ENCODE assay signal across 15 cellular contexts in the genomic region with DNA sequence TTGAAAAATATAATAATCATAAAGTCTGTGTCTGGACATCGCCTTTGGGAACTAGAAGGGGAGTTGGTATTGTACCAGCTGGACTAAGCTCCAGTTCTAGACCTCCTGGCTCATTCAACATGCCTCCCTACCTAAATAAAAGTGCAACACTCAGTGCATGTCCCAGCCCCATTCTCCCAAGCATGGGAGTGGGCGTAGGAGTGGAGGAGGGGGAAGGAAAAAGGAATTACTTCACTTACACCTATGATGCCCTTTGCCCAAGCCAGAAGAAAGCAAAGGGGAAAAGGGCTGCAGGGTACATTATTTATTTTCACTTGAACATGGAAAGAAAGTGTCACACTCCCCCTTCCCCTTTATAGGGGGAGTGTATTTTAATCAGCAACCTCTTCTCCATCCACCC. TPM values are rescaled to one million over a fixed set of nuclear protein-coding genes. Genes with fewer than 3 reads are reported as not detected.
DNase-seq lines count a peak whose midpoint lies in the region; ATAC-seq lines count a peak whose summit lies in the region.
"Had no signal": no experiment of that assay in that cellular context is flagged by ENCODE, and none has a peak within 500 bp of the region (broad histone marks: within the 10 kb centered on the region; RNA-seq: fewer than 3 reads in every experiment).

No MANE protein-coding gene starts in this region.

- no peaks in the 10 kb centered on the region for H3K9me3 ChIP-seq in T-helper 17 cell (ENCODE audit: control insufficient read depth, low read length, poor library complexity, severe bottlenecking)

- CTCF ChIA-PET in activated naive CD4-positive, alpha-beta T cell treated with anti-CD3 and anti-CD28 coated beads for 36 hours (lab: Charles Lee) = interaction anchor here (1.3 to 2.1 kb wide), 2 partner anchors 12 to 18 kb away, joined by 4 to 11 read pairs; partner anchors contain the start of gene DEDD

- peak overlapping the region; percentile 97 for H3K27ac ChIP-seq in epithelial cell of prostate

- peaks cover 47% of the 10 kb centered on the region for H3K36me3 Mint-ChIP-seq in activated naive CD4-positive, alpha-beta T cell treated with anti-CD3 and anti-CD28 coated beads for 36 hours (ENCODE audit: low read depth)
- H3K36me3 Mint-ChIP-seq in T-helper 17 cell (ENCODE audit: low read depth) = peaks cover 4% of the 10 kb centered on the region
- H3K36me3 Mint-ChIP-seq in stimulated activated memory B cell treated with anti-CD40 and anti-IgM and Interleukin-4, amounts not matched to agents 10 μg/mL and 1 μg/mL and 100 μg/mL, for 72 hours = peaks cover 54% of the 10 kb centered on the region

- H3K4me1 Mint-ChIP-seq in activated naive CD4-positive, alpha-beta T cell treated with anti-CD3 and anti-CD28 coated beads for 36 hours (ENCODE audit: low read depth) = peaks cover 47% of the 10 kb centered on the region
- H3K4me1 Mint-ChIP-seq in T-helper 17 cell = peaks cover 35% of the 10 kb centered on the region
- peaks cover 60% of the 10 kb centered on the region for H3K4me1 Mint-ChIP-seq in stimulated activated memory B cell treated with anti-CD40 and anti-IgM and Interleukin-4, amounts not matched to agents 10 μg/mL and 1 μg/mL and 100 μg/mL, for 72 hours

- H3K27ac Mint-ChIP-seq in activated naive CD4-positive, alpha-beta T cell treated with anti-CD3 and anti-CD28 coated beads for 36 hours = peak overlapping the region; percentile 88
- peak overlapping the region; percentile 24 for H3K27ac Mint-ChIP-seq in T-helper 17 cell
- peak overlapping the region; percentile 83 for H3K27ac Mint-ChIP-seq in stimulated activated memory B cell treated with anti-CD40 and anti-IgM and Interleukin-4, amounts not matched to agents 10 μg/mL and 1 μg/mL and 100 μg/mL, for 72 hours

- ATAC-seq in T-helper 17 cell (no peak), GM19463 (IDR thresholded peaks at IDR 0.05; ENCODE audit: unreplicated experiment) (no peak)
- no peak for ATAC-seq in stimulated activated memory B cell treated with anti-CD40 and anti-IgM and Interleukin-4, amounts not matched to agents 10 μg/mL and 1 μg/mL and 100 μg/mL, for 72 hours

- H3K9me3 Mint-ChIP-seq in activated naive CD4-positive, alpha-beta T cell treated with anti-CD3 and anti-CD28 coated beads for 36 hours = no peaks in the 10 kb centered on the region
- no peaks in the 10 kb centered on the region for H3K9me3 Mint-ChIP-seq in stimulated activated memory B cell treated with anti-CD40 and anti-IgM and Interleukin-4, amounts not matched to agents 10 μg/mL and 1 μg/mL and 100 μg/mL, for 72 hours
- H3K9me3 Mint-ChIP-seq: brain, mesothelial cell of epicardium had no signal

- H3K27me3 Mint-ChIP-seq in activated naive CD4-positive, alpha-beta T cell treated with anti-CD3 and anti-CD28 coated beads for 36 hours (ENCODE audit: low read depth) = no peaks in the 10 kb centered on the region
- H3K27me3 Mint-ChIP-seq in T-helper 17 cell = no peaks in the 10 kb centered on the region
- no peaks in the 10 kb centered on the region for H3K27me3 Mint-ChIP-seq in stimulated activated memory B cell treated with anti-CD40 and anti-IgM and Interleukin-4, amounts not matched to agents 10 μg/mL and 1 μg/mL and 100 μg/mL, for 72 hours

- no peak for DNase-seq in activated naive CD4-positive, alpha-beta T cell treated with anti-CD3 and anti-CD28 coated beads for 36 hours
- no peak for DNase-seq in activated naive CD4-positive, alpha-beta T cell treated with anti-CD3 and anti-CD28 coated beads, Interleukin-2, amount 50 U/mL, for 16 hours
- no peak for DNase-seq in T-helper 17 cell
- no peak for DNase-seq in epithelial cell of prostate (ENCODE audit: low read depth, low spot score)
- no peak for DNase-seq in NCI-H2196 (lab: John Stamatoyannopoulos, UW; ENCODE audit: unreplicated experiment)
- DNase-seq in NCI-H187 treated with DMSO at 0.1 percent for 48 hours (lab: John Stamatoyannopoulos, UW) = no peak
- DNase-seq: ACHN, dermis blood vessel endothelial cell, foreskin melanocyte, NCI-H1930, NCI-H510A had no signal

- intact Hi-C loops in activated naive CD4-positive, alpha-beta T cell treated with anti-CD3 and anti-CD28 coated beads for 36 hours (cut with micrococcal nuclease) = no loop called here

- H3K4me3 Mint-ChIP-seq in activated naive CD4-positive, alpha-beta T cell treated with anti-CD3 and anti-CD28 coated beads for 36 hours = no peak overlapping the region
- H3K4me3 Mint-ChIP-seq in T-helper 17 cell = no peak overlapping the region
- H3K4me3 Mint-ChIP-seq in stimulated activated memory B cell treated with anti-CD40 and anti-IgM and Interleukin-4, amounts not matched to agents 10 μg/mL and 1 μg/mL and 100 μg/mL, for 72 hours = peak overlapping the region; percentile 29
- H3K4me3 Mint-ChIP-seq: mesothelial cell of epicardium had no signal

RNA-seq across cellular contexts. Expression of gene NIT1, which starts 3.1 kb away (rescaled TPM):
- 10 to 100 TPM; 59.1 to 63.1 TPM for total RNA-seq in activated naive CD4-positive, alpha-beta T cell treated with anti-CD3 and anti-CD28 coated beads for 36 hours
- total RNA-seq in T-helper 17 cell = 10 to 100 TPM; 16.0 to 19.3 TPM

RNA-seq across cellular contexts. Expression of gene PFDN2, which starts 3.2 kb away (rescaled TPM):
- 100 to 1,000 TPM; 179 to 183 TPM for total RNA-seq in activated naive CD4-positive, alpha-beta T cell treated with anti-CD3 and anti-CD28 coated beads for 36 hours
- total RNA-seq in T-helper 17 cell = 10 to 100 TPM; 34.5 to 37.1 TPM

RNA-seq across cellular contexts. Expression of gene DEDD, which starts 11.4 kb away (rescaled TPM):
- 10 to 100 TPM; 29.7 to 34.0 TPM for total RNA-seq in activated naive CD4-positive, alpha-beta T cell treated with anti-CD3 and anti-CD28 coated beads for 36 hours
- 10 to 100 TPM; 32.9 to 40.0 TPM for total RNA-seq in T-helper 17 cell

RNA-seq across cellular contexts. Expression of gene KLHDC9, which starts 22.9 kb away (rescaled TPM):
- under 1 TPM; 0.33 to 0.57 TPM for total RNA-seq in activated naive CD4-positive, alpha-beta T cell treated with anti-CD3 and anti-CD28 coated beads for 36 hours
- total RNA-seq in T-helper 17 cell = under 1 TPM in 1 of 2 donors, not detected in 1; 0.57 TPM

RNA-seq across cellular contexts. Expression of gene NECTIN4, which starts 31.7 kb away (rescaled TPM):
- not detected for total RNA-seq in activated naive CD4-positive, alpha-beta T cell treated with anti-CD3 and anti-CD28 coated beads for 36 hours
- not detected for total RNA-seq in T-helper 17 cell

Comparison
In these comparisons a context has a peak if more than half of its experiments do, and no peak if none do; other contexts are left out.
1. H3K27ac Mint-ChIP-seq: peak in every context shown above with its lines; median percentile 88 in activated naive CD4-positive, alpha-beta T cell treated with anti-CD3 and anti-CD28 coated beads for 36 hours; 83 in stimulated activated memory B cell treated with anti-CD40 and anti-IgM and Interleukin-4, amounts not matched to agents 10 μg/mL and 1 μg/mL and 100 μg/mL, for 72 hours; 24 in T-helper 17 cell.
2. RNA of gene PFDN2, which starts 3.2 kb away (total RNA-seq): 179 to 183 TPM in activated naive CD4-positive, alpha-beta T cell treated with anti-CD3 and anti-CD28 coated beads for 36 hours; 34.5 to 37.1 TPM in T-helper 17 cell; every median in the first group is over 4 times any median in the second.